Comparison of ENCODE assay signal across 8 cellular contexts in the genomic region with DNA sequence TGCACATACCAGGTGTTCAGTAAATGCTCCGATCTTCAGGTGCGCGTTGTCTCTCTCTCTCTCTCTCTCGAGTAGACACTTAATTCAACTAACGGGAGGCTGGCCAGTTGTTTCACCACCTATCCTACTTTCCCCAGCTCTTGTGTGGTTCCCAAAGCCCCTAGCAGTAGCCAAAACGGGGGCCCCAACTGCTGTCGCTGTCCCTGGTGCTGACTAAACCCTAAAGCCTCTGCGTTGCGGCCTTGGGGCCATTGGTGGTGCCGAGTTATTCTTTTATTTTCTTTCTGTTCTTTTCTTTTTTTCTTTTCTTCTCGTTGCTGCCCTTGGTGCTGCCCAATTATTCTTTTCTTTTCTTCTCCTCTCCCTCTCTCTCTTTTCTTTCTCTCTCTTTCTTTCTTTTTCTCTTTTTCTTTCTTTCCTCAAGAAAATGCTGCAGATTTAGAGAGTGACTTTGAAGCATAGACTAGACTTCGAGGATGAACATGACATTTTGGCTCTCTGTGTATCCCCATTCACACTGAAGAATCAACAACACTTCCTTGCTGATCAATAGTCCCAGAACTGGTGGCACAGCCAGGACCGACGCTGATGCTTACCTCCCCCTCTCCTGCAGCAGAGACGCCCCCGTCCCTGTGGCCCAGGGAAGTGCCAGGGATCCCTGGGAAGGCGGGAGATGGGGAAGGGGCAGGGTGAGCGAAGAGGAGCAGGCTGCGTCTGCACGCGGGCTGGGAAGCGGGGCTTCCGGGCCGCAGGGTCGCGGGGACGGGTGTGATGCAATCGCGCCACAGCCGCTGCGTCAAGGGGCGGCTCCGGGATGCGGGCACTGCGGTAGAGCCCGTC. TPM values are rescaled to one million over a fixed set of nuclear protein-coding genes. Genes with fewer than 3 reads are reported as not detected.
DNase-seq lines count a peak whose midpoint lies in the region; ATAC-seq, FAIRE-seq and TF ChIP-seq lines count a peak whose summit lies in the region.

A gene (plus strand): TSS at position 785 of the 840 bp plus-strand sequence. CDS start 200 bp downstream, outside the sequence.

- peak; percentile 18 for DNase-seq in EL
- DNase-seq in NCI-H2227 treated with DMSO at 0.1 percent for 48 hours (lab: John Stamatoyannopoulos, UW), result peak; percentile 17
- DNase-seq in adrenal gland, result peak; percentile 29 to 57 (median 38)
- no peak for DNase-seq in spleen
- no peak for DNase-seq in A172 (ENCODE audit: low spot score)
- no peak for DNase-seq in GM19239 (ENCODE audit: insufficient read length, low spot score)

- H3K4me1 ChIP-seq in adrenal gland (replicated peaks in 1 of 2) (peaks cover 0 to 5% of the 10 kb centered on the region in 2 donors), spleen (peaks cover 3 to 14% (median 8%) of the 10 kb centered on the region in 6 donors)

- peak within 1 kb of the TSS in 2 of 4 donors; percentile 28 to 57 for H3K4me3 ChIP-seq in adrenal gland
- peak within 1 kb of the TSS; percentile 42 for H3K4me3 ChIP-seq in iPS-11a (ENCODE audit: low read depth, low read length)
- H3K4me3 ChIP-seq in spleen, result peak within 1 kb of the TSS; percentile 5 to 65 (median 38)

- intact Hi-C loops in adrenal gland (cut with DNase I), result no loop called here
- intact Hi-C loops in spleen (cut with DNase I; ENCODE audit: low total_unique reads), result no loop called here

- TF ChIP-seq POLR2A in adrenal gland (IDR thresholded peaks at IDR 0.05), result no peak
- no peak for TF ChIP-seq POLR2A in spleen (IDR thresholded peaks at IDR 0.05)

- H3K27ac ChIP-seq in adrenal gland, result no peak within 1 kb of the TSS
- H3K27ac ChIP-seq in spleen, result no peak within 1 kb of the TSS

- WGBS in adrenal gland, 4 donors, result 11 to 28% (median 20%) methylated on average over 18 to 36 of the region's 36 CpGs
- 13 to 26% (median 16%) methylated on average over 30 to 36 of the region's 36 CpGs for whole genome bisulfite sequencing in spleen, 5 donors

- no peak for ATAC-seq in GM21619 (IDR thresholded peaks at IDR 0.05; ENCODE audit: unreplicated experiment)

- H3K9me3 ChIP-seq in adrenal gland (replicated peaks in 1 of 3) (no peaks in the 10 kb centered on the region), spleen (peaks cover 0 to 9% (median 0%) of the 10 kb centered on the region in 8 donors)

- H3K36me3 ChIP-seq in adrenal gland (replicated peaks in 1 of 2) (no peaks in the 10 kb centered on the region), spleen (peaks cover 0 to 11% (median 0%) of the 10 kb centered on the region in 6 donors)

- H3K27me3 ChIP-seq in adrenal gland (no peaks in the 10 kb centered on the region), spleen (replicated peaks in 1 of 7) (peaks cover 3 to 61% (median 23%) of the 10 kb centered on the region in 7 donors)

- FAIRE-seq in GM19239 (lab: Jason Lieb, UNC), result no peak

- no peak for TF ChIP-seq CTCF in adrenal gland (IDR thresholded peaks at IDR 0.05)
- no peak for TF ChIP-seq CTCF in spleen (IDR thresholded peaks at IDR 0.05 in 8 of 11, conservative IDR thresholded peaks at IDR 0.05 in 3 of 11)

RNA-seq across cellular contexts. Expression of the gene that starts here (rescaled TPM):
- total RNA-seq in adrenal gland, result 1 to 10 TPM in 3 of 8 donors, under 1 TPM in 4, not detected in 1; 0.31 to 4.0 (median 0.75) TPM
- polyA plus RNA-seq in adrenal gland, result 1 to 10 TPM in 2 of 3 donors, under 1 TPM in 1; 0.40 to 3.1 (median 2.1) TPM
- total RNA-seq in spleen, result under 1 TPM in 2 of 7 donors, not detected in 5; 0.40 to 0.69 TPM
- under 1 TPM; 0.06 to 0.20 (median 0.17) TPM for polyA plus RNA-seq in spleen
- 0.17 TPM in 1 of 2 replicates, not detected in the other for total RNA-seq in A172 (2014; rRNA removed; shearing (Covaris generic))

Comparison
In these comparisons a context has a peak if more than half of its experiments do, and no peak if none do; other contexts are left out.
1. DNase-seq: peak in EL (single experiment), NCI-H2227 treated with DMSO at 0.1 percent for 48 hours (single experiment) and adrenal gland (7 of 7); none in spleen (single experiment), A172 (single experiment) and GM19239 (single experiment).